ENCODE assay signal across 9 cellular contexts in the genomic region with DNA sequence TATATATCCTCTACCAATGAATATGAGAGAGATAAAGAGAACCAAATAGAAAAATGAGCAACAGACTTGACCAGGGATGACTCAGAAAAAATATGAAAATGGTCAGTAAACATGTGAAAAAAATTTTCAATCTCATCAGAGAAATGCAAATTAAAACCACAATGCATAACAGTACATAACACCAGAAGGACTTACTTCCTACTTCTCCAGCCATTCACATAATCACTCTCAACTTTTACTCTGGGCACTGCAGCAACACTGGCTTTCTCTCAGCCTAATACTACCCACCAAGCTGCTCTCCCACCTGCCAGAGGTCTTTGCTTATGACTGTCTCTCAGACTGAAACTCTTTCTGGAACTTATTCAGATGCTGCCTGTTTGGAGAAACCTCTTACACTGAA. TPM values are rescaled to one million over a fixed set of nuclear protein-coding genes. Genes with fewer than 3 reads are reported as not detected.
DNase-seq lines count a peak whose midpoint lies in the region; ATAC-seq and TF ChIP-seq lines count a peak whose summit lies in the region.
"Had no signal": no experiment of that assay in that cellular context is flagged by ENCODE, and none has a peak within 500 bp of the region (broad histone marks: within the 10 kb centered on the region; RNA-seq: fewer than 3 reads in every experiment).

No MANE protein-coding gene starts in this region.

- BruUV-seq in PC-9 (replicated peaks; lab: Mats Ljungman, UMichigan) = no TSS peak

- H3K9ac ChIP-seq in GM23248 = no peak overlapping the region

- H3K27me3 ChIP-seq in PC-9 (ENCODE audit: insufficient read depth, low read depth) (no peaks in the 10 kb centered on the region), GM23248 (replicated peaks; ENCODE audit: insufficient read depth) (no peaks in the 10 kb centered on the region)
- H3K27me3 ChIP-seq in naive thymus-derived CD4-positive, alpha-beta T cell (ENCODE audit: control insufficient read depth in 2 of 2, insufficient read depth in 2 of 2, low read length in 2 of 2) = no peaks in the 10 kb centered on the region

- H3K4me2 ChIP-seq in PC-9 = no peak overlapping the region
- H3K4me2 ChIP-seq in GM23248 (ENCODE audit: unreplicated experiment) = no peak overlapping the region

- H3K9me2 ChIP-seq in PC-9 (ENCODE audit: insufficient read depth) (no peaks in the 10 kb centered on the region), GM23248 (ENCODE audit: insufficient read depth) (no peaks in the 10 kb centered on the region)

- H3K9me3 ChIP-seq in PC-9 (ENCODE audit: insufficient read depth, low read depth) (no peaks in the 10 kb centered on the region), GM23248 (ENCODE audit: low read depth) (no peaks in the 10 kb centered on the region)
- H3K9me3 ChIP-seq in naive thymus-derived CD4-positive, alpha-beta T cell (ENCODE audit: control insufficient read depth in 2 of 3, low read length in 3 of 3) = no peaks in the 10 kb centered on the region

- no peak overlapping the region for H2AFZ ChIP-seq in PC-9
- no peak overlapping the region for H2AFZ ChIP-seq in GM23248

- peaks cover 6% of the 10 kb centered on the region for H3K36me3 Mint-ChIP-seq in memory B cell
- peaks cover 0 to 31% (median 11%) of the 10 kb centered on the region in 5 donors for H3K36me3 Mint-ChIP-seq in naive thymus-derived CD4-positive, alpha-beta T cell

- intact Hi-C loops in PC-9 (cut with micrococcal nuclease; ENCODE audit: unreplicated experiment) = no loop called here
- intact Hi-C loops in naive thymus-derived CD4-positive, alpha-beta T cell (cut with micrococcal nuclease) = no loop called here

- no peak overlapping the region for H3K27ac Mint-ChIP-seq in memory B cell
- no peak overlapping the region for H3K27ac Mint-ChIP-seq in naive thymus-derived CD4-positive, alpha-beta T cell
- H3K27ac Mint-ChIP-seq: activated naive CD4-positive, alpha-beta T cell treated with anti-CD3 and anti-CD28 coated beads, Interleukin-2, amount 50 U/mL, for 24 hours had no signal

- no peaks in the 10 kb centered on the region for H3K9me3 Mint-ChIP-seq in memory B cell
- no peaks in the 10 kb centered on the region for H3K9me3 Mint-ChIP-seq in naive thymus-derived CD4-positive, alpha-beta T cell
- H3K9me3 Mint-ChIP-seq: activated naive CD4-positive, alpha-beta T cell treated with anti-CD3 and anti-CD28 coated beads, Interleukin-2, amount 50 U/mL, for 24 hours had no signal

- H3K4me1 Mint-ChIP-seq in memory B cell = peaks cover 5% of the 10 kb centered on the region
- peaks cover 0 to 8% (median 0%) of the 10 kb centered on the region in 7 donors for H3K4me1 Mint-ChIP-seq in naive thymus-derived CD4-positive, alpha-beta T cell

- POLR2A ChIA-PET in PC-9 (lab: Charles Lee; ENCODE audit: unreplicated experiment) = no interaction called here
- POLR2A ChIA-PET in naive thymus-derived CD4-positive, alpha-beta T cell (lab: Charles Lee) = no interaction called here

- no peaks in the 10 kb centered on the region for H3K79me2 ChIP-seq in PC-9 (ENCODE audit: low read depth)
- H3K79me2 ChIP-seq in GM23248 (ENCODE audit: insufficient read depth) = no peaks in the 10 kb centered on the region

- H3K4me3 Mint-ChIP-seq in memory B cell = no peak overlapping the region
- H3K4me3 Mint-ChIP-seq in naive thymus-derived CD4-positive, alpha-beta T cell = no peak overlapping the region
- H3K4me3 Mint-ChIP-seq: activated naive CD4-positive, alpha-beta T cell treated with anti-CD3 and anti-CD28 coated beads, Interleukin-2, amount 50 U/mL, for 24 hours had no signal

- TF ChIP-seq CTCF in PC-9 (conservative IDR thresholded peaks at IDR 0.05) = no peak

- ATAC-seq in GM18873 (IDR thresholded peaks at IDR 0.05; ENCODE audit: low FRiP score, unreplicated experiment) = peak; percentile 99
- peak; percentile 99 for ATAC-seq in GM21723 (IDR thresholded peaks at IDR 0.05; ENCODE audit: unreplicated experiment)
- ATAC-seq in HG03354 (IDR thresholded peaks at IDR 0.05; ENCODE audit: poor library complexity, severe bottlenecking, unreplicated experiment) = peak; percentile 100
- peak; percentile 97 for ATAC-seq in memory B cell (ENCODE audit: low read depth)
- no peak for ATAC-seq in naive thymus-derived CD4-positive, alpha-beta T cell

- in situ Hi-C loops in GM23248 (cut with MboI) = no loop called here

- DNase-seq in memory B cell (ENCODE audit: low spot score in 2 of 2) = peak in 1 of 2 donors; percentile 1
- DNase-seq in SW480 (ENCODE audit: low spot score) = no peak
- no peak for DNase-seq in PC-9
- no peak for DNase-seq in GM23248
- DNase-seq in naive thymus-derived CD4-positive, alpha-beta T cell = no peak

- H3K4me3 ChIP-seq in PC-9 (no peak overlapping the region), GM23248 (no peak overlapping the region)
- no peak overlapping the region for H3K4me3 ChIP-seq in naive thymus-derived CD4-positive, alpha-beta T cell (ENCODE audit: low read length)

- H3F3A ChIP-seq in PC-9 (ENCODE audit: insufficient read depth, low read depth) = no peaks in the 10 kb centered on the region
- no peaks in the 10 kb centered on the region for H3F3A ChIP-seq in GM23248 (ENCODE audit: insufficient read depth)

- CTCF ChIA-PET in PC-9 (lab: Charles Lee) = no interaction called here
- CTCF ChIA-PET in naive thymus-derived CD4-positive, alpha-beta T cell (lab: Charles Lee) = no interaction called here

- H3K27ac ChIP-seq in PC-9 (no peak overlapping the region), GM23248 (no peak overlapping the region)
- no peak overlapping the region for H3K27ac ChIP-seq in naive thymus-derived CD4-positive, alpha-beta T cell (ENCODE audit: low read depth, low read length)

- H3K4me1 ChIP-seq in PC-9 (replicated peaks; ENCODE audit: insufficient read depth) (no peaks in the 10 kb centered on the region), GM23248 (ENCODE audit: insufficient read depth) (peaks cover 8% of the 10 kb centered on the region)
- H3K4me1 ChIP-seq in naive thymus-derived CD4-positive, alpha-beta T cell (ENCODE audit: control insufficient read depth in 2 of 2, insufficient read depth in 2 of 2, low read length in 2 of 2) = no peaks in the 10 kb centered on the region

- no peaks in the 10 kb centered on the region for H3K36me3 ChIP-seq in PC-9 (ENCODE audit: low read depth)
- no peaks in the 10 kb centered on the region for H3K36me3 ChIP-seq in GM23248 (ENCODE audit: low read depth)
- no peaks in the 10 kb centered on the region for H3K36me3 ChIP-seq in naive thymus-derived CD4-positive, alpha-beta T cell (ENCODE audit: control insufficient read depth in 2 of 3, insufficient read depth in 3 of 3, low read length in 3 of 3)

- no peaks in the 10 kb centered on the region for H3K27me3 Mint-ChIP-seq in memory B cell
- no peaks in the 10 kb centered on the region for H3K27me3 Mint-ChIP-seq in naive thymus-derived CD4-positive, alpha-beta T cell
- H3K27me3 Mint-ChIP-seq: activated naive CD4-positive, alpha-beta T cell treated with anti-CD3 and anti-CD28 coated beads, Interleukin-2, amount 50 U/mL, for 24 hours had no signal

- no peaks in the 10 kb centered on the region for H4K20me1 ChIP-seq in PC-9 (ENCODE audit: insufficient read depth)
- no peaks in the 10 kb centered on the region for H4K20me1 ChIP-seq in GM23248 (ENCODE audit: insufficient read depth)

RNA-seq across cellular contexts. Expression of a gene that starts 49.4 kb away (rescaled TPM):
- 14.8 and 19.2 TPM in 2 replicates for total RNA-seq in PC-9 (2021)
- total RNA-seq in GM23248 (2014; rRNA removed; shearing (Covaris generic)) = 4.4 and 28.6 TPM in 2 replicates
- polyA plus RNA-seq in GM23248 (2016; fragmentation: Nextera tagmentation; extraction: Ambion mirVana) = 9.9 and 14.2 TPM in 2 replicates
- total RNA-seq in naive thymus-derived CD4-positive, alpha-beta T cell = 10 to 100 TPM; 10.5 to 16.6 (median 12.5) TPM
- polyA plus RNA-seq in naive thymus-derived CD4-positive, alpha-beta T cell = 10 to 100 TPM; 21.3 to 28.9 TPM
